Comparison of ENCODE assay signal across 1 cellular context in the genomic region with DNA sequence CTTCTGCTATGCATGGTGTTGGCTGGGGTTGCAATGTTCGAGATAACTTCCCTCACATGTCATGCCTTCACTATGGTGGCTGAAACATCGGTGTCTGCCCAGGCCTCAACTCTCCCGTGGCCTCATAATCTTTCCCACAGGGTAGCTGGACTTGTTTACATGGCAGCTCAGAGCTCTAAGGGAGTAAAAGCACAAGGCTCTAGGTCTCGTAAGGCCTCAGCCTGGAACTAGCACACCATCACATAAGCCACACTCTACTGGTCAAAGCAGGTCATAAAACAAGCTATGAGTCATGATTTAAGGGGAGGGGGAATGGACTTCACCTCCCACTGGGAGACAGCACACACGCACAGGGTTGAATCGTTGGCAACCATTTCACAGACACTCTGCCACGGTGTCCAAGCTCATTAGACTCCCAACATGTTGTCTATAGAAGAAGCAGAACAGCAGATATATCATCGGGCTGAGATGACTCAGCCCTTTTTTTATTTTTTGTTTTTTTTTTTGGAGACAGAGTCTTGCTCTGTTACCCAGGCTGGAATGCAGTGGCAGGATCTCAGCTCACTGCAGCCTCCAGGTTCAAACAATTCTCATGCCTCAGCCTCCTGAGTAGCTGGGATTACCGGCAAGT.
TF ChIP-seq lines count a peak whose summit lies in the region.

No MANE protein-coding gene starts in this region.

TF ChIP-seq in HEK293, 187 proteins besides CTCF, POLR2A, EP300 and RAD21 (continued from another document and continues in another):
- TF ChIP-seq, protein P1, sequence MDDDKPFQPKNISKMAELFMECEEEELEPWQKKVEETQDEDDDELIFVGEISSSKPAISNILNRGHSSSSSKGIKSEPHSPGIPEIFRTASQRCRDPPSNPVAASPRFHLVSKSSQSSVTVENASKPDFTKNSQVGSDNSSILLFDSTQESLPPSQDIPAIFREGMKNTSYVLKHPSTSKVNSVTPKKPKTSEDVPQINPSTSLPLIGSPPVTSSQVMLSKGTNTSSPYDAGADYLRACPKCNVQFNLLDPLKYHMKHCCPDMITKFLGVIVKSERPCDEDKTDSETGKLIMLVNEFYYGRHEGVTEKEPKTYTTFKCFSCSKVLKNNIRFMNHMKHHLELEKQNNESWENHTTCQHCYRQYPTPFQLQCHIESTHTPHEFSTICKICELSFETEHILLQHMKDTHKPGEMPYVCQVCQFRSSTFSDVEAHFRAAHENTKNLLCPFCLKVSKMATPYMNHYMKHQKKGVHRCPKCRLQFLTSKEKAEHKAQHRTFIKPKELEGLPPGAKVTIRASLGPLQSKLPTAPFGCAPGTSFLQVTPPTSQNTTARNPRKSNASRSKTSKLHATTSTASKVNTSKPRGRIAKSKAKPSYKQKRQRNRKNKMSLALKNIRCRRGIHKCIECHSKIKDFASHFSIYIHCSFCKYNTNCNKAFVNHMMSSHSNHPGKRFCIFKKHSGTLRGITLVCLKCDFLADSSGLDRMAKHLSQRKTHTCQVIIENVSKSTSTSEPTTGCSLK (tag by site-specific recombination; IDR thresholded peaks at IDR 0.05), result no peak
- TF ChIP-seq ZNF837 (tag by site-specific recombination; IDR thresholded peaks at IDR 0.05) (no peak), GLIS2 (tag by site-specific recombination; IDR thresholded peaks at IDR 0.05) (peak; percentile 69), ZNF473 (tag by site-specific recombination; IDR thresholded peaks at IDR 0.05) (no peak), ZNF175 (tag by site-specific recombination; IDR thresholded peaks at IDR 0.05) (no peak), ZNF416 (tag by site-specific recombination; IDR thresholded peaks at IDR 0.05) (no peak), ZFP69B (tag by site-specific recombination; IDR thresholded peaks at IDR 0.05) (peak; percentile 42; the same call in 1 of the 2 replicates), ZBTB1 (tag by site-specific recombination; IDR thresholded peaks at IDR 0.05) (no peak), SP3 (tag by site-specific recombination; IDR thresholded peaks at IDR 0.05) (peak; percentile 37; the same call in 1 of the 2 replicates), YY1 (tag by site-specific recombination; IDR thresholded peaks at IDR 0.05) (no peak), MYNN (tag by site-specific recombination; IDR thresholded peaks at IDR 0.05; ENCODE audit: borderline replicate concordance) (no peak), ZSCAN30 (tag by site-specific recombination; IDR thresholded peaks at IDR 0.05) (peak; percentile 65), ZNF596 (tag by site-specific recombination; IDR thresholded peaks at IDR 0.05) (no peak), OSR2 (tag by site-specific recombination; IDR thresholded peaks at IDR 0.05) (no peak), ZNF391 (tag by site-specific recombination; IDR thresholded peaks at IDR 0.05; ENCODE audit: borderline replicate concordance, low read depth) (no peak), ZNF133 (tag by site-specific recombination; IDR thresholded peaks at IDR 0.05) (no peak), ZNF394 (tag by site-specific recombination; IDR thresholded peaks at IDR 0.05; ENCODE audit: borderline replicate concordance) (peak; percentile 54; the same call in 1 of the 2 replicates), ZFHX2 (tag by site-specific recombination; conservative IDR thresholded peaks at IDR 0.05) (peak; percentile 40; the same call in 1 of the 2 replicates), ZNF214 (tag by site-specific recombination; IDR thresholded peaks at IDR 0.05; ENCODE audit: borderline replicate concordance) (no peak), ZNF140 (tag by site-specific recombination; IDR thresholded peaks at IDR 0.05) (no peak), ZNF776 (tag by site-specific recombination; IDR thresholded peaks at IDR 0.05; ENCODE audit: borderline replicate concordance) (no peak), ZBTB7A (tag by site-specific recombination; IDR thresholded peaks at IDR 0.05; ENCODE audit: low read depth) (no peak), PRDM1 (tag by site-specific recombination; IDR thresholded peaks at IDR 0.05) (no peak), ZNF654 (tag by site-specific recombination; IDR thresholded peaks at IDR 0.05; ENCODE audit: low read depth) (no peak), ZNF785 (tag by site-specific recombination; IDR thresholded peaks at IDR 0.05) (no peak), ZEB2 (tag by site-specific recombination; IDR thresholded peaks at IDR 0.05) (peak; percentile 56; the same call in 1 of the 2 replicates), ZNF426 (tag by site-specific recombination; IDR thresholded peaks at IDR 0.05) (no peak), ZNF157 (tag by site-specific recombination; IDR thresholded peaks at IDR 0.05) (peak; percentile 83), ZNF335 (tag by site-specific recombination; conservative IDR thresholded peaks at IDR 0.05) (peak; percentile 52), ZNF16 (tag by site-specific recombination; IDR thresholded peaks at IDR 0.05; ENCODE audit: low read depth) (no peak), ZNF19 (tag by site-specific recombination; IDR thresholded peaks at IDR 0.05; ENCODE audit: low read depth) (no peak), ZNF274 (IDR thresholded peaks at IDR 0.05; ENCODE audit: low read length) (no peak), ZNF274 (tag by site-specific recombination; IDR thresholded peaks at IDR 0.05; ENCODE audit: borderline replicate concordance) (no peak), ZNF792 (tag by site-specific recombination; IDR thresholded peaks at IDR 0.05) (no peak), ZNF248 (tag by site-specific recombination; IDR thresholded peaks at IDR 0.05) (no peak), ZNF560 (tag by site-specific recombination; IDR thresholded peaks at IDR 0.05; ENCODE audit: borderline replicate concordance) (no peak), ZBTB17 (tag by site-specific recombination; IDR thresholded peaks at IDR 0.05) (peak; percentile 70), ZNF132 (tag by site-specific recombination; IDR thresholded peaks at IDR 0.05; ENCODE audit: borderline replicate concordance) (no peak), ZNF558 (tag by site-specific recombination; IDR thresholded peaks at IDR 0.05) (peak; percentile 80)
- TF ChIP-seq, protein P2, sequence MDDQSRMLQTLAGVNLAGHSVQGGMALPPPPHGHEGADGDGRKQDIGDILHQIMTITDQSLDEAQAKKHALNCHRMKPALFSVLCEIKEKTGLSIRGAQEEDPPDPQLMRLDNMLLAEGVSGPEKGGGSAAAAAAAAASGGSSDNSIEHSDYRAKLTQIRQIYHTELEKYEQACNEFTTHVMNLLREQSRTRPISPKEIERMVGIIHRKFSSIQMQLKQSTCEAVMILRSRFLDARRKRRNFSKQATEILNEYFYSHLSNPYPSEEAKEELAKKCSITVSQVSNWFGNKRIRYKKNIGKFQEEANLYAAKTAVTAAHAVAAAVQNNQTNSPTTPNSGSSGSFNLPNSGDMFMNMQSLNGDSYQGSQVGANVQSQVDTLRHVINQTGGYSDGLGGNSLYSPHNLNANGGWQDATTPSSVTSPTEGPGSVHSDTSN (CRISPR knock-in tag; IDR thresholded peaks at IDR 0.05), result no peak
- TF ChIP-seq, protein P3, sequence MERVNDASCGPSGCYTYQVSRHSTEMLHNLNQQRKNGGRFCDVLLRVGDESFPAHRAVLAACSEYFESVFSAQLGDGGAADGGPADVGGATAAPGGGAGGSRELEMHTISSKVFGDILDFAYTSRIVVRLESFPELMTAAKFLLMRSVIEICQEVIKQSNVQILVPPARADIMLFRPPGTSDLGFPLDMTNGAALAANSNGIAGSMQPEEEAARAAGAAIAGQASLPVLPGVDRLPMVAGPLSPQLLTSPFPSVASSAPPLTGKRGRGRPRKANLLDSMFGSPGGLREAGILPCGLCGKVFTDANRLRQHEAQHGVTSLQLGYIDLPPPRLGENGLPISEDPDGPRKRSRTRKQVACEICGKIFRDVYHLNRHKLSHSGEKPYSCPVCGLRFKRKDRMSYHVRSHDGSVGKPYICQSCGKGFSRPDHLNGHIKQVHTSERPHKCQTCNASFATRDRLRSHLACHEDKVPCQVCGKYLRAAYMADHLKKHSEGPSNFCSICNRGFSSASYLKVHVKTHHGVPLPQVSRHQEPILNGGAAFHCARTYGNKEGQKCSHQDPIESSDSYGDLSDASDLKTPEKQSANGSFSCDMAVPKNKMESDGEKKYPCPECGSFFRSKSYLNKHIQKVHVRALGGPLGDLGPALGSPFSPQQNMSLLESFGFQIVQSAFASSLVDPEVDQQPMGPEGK (tag by site-specific recombination; IDR thresholded peaks at IDR 0.05), result peak; percentile 85
- TF ChIP-seq, protein P4, sequence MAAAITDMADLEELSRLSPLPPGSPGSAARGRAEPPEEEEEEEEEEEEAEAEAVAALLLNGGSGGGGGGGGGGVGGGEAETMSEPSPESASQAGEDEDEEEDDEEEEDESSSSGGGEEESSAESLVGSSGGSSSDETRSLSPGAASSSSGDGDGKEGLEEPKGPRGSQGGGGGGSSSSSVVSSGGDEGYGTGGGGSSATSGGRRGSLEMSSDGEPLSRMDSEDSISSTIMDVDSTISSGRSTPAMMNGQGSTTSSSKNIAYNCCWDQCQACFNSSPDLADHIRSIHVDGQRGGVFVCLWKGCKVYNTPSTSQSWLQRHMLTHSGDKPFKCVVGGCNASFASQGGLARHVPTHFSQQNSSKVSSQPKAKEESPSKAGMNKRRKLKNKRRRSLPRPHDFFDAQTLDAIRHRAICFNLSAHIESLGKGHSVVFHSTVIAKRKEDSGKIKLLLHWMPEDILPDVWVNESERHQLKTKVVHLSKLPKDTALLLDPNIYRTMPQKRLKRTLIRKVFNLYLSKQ (tag by site-specific recombination; IDR thresholded peaks at IDR 0.05; ENCODE audit: borderline replicate concordance), result no peak
- TF ChIP-seq, protein P5, sequence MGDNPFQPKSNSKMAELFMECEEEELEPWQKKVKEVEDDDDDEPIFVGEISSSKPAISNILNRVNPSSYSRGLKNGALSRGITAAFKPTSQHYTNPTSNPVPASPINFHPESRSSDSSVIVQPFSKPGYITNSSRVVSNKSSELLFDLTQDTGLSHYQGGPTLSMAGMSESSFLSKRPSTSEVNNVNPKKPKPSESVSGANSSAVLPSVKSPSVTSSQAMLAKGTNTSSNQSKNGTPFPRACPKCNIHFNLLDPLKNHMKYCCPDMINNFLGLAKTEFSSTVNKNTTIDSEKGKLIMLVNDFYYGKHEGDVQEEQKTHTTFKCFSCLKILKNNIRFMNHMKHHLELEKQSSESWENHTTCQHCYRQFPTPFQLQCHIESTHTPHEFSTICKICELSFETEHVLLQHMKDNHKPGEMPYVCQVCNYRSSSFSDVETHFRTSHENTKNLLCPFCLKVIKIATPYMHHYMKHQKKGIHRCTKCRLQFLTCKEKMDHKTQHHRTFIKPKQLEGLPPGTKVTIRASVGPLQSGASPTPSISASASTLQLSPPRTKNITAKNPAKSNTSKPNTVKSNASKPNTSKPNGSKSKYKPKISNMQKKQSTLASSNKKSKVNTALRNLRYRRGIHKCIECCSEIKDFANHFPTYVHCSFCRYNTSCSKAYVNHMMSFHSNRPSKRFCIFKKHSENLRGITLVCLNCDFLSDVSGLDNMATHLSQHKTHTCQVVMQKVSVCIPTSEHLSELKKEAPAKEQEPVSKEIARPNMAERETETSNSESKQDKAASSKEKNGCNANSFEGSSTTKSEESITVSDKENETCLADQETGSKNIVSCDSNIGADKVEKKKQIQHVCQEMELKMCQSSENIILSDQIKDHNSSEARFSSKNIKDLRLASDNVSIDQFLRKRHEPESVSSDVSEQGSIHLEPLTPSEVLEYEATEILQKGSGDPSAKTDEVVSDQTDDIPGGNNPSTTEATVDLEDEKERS (tag by site-specific recombination; IDR thresholded peaks at IDR 0.05), result no peak
- TF ChIP-seq, protein P6, sequence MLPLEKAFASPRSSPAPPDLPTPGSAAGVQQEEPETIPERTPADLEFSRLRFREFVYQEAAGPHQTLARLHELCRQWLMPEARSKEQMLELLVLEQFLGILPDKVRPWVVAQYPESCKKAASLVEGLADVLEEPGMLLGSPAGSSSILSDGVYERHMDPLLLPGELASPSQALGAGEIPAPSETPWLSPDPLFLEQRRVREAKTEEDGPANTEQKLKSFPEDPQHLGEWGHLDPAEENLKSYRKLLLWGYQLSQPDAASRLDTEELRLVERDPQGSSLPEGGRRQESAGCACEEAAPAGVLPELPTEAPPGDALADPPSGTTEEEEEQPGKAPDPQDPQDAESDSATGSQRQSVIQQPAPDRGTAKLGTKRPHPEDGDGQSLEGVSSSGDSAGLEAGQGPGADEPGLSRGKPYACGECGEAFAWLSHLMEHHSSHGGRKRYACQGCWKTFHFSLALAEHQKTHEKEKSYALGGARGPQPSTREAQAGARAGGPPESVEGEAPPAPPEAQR (tag by site-specific recombination; IDR thresholded peaks at IDR 0.05), result no peak
- TF ChIP-seq, protein P7, sequence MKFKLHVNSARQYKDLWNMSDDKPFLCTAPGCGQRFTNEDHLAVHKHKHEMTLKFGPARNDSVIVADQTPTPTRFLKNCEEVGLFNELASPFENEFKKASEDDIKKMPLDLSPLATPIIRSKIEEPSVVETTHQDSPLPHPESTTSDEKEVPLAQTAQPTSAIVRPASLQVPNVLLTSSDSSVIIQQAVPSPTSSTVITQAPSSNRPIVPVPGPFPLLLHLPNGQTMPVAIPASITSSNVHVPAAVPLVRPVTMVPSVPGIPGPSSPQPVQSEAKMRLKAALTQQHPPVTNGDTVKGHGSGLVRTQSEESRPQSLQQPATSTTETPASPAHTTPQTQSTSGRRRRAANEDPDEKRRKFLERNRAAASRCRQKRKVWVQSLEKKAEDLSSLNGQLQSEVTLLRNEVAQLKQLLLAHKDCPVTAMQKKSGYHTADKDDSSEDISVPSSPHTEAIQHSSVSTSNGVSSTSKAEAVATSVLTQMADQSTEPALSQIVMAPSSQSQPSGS (tag by site-specific recombination; IDR thresholded peaks at IDR 0.05; ENCODE audit: low read depth), result peak; percentile 72
- TF ChIP-seq, protein P8, sequence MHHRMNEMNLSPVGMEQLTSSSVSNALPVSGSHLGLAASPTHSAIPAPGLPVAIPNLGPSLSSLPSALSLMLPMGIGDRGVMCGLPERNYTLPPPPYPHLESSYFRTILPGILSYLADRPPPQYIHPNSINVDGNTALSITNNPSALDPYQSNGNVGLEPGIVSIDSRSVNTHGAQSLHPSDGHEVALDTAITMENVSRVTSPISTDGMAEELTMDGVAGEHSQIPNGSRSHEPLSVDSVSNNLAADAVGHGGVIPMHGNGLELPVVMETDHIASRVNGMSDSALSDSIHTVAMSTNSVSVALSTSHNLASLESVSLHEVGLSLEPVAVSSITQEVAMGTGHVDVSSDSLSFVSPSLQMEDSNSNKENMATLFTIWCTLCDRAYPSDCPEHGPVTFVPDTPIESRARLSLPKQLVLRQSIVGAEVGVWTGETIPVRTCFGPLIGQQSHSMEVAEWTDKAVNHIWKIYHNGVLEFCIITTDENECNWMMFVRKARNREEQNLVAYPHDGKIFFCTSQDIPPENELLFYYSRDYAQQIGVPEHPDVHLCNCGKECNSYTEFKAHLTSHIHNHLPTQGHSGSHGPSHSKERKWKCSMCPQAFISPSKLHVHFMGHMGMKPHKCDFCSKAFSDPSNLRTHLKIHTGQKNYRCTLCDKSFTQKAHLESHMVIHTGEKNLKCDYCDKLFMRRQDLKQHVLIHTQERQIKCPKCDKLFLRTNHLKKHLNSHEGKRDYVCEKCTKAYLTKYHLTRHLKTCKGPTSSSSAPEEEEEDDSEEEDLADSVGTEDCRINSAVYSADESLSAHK (tag by site-specific recombination; IDR thresholded peaks at IDR 0.05), result no peak
